9 cellular contexts compared by ENCODE assay signal in the genomic region with DNA sequence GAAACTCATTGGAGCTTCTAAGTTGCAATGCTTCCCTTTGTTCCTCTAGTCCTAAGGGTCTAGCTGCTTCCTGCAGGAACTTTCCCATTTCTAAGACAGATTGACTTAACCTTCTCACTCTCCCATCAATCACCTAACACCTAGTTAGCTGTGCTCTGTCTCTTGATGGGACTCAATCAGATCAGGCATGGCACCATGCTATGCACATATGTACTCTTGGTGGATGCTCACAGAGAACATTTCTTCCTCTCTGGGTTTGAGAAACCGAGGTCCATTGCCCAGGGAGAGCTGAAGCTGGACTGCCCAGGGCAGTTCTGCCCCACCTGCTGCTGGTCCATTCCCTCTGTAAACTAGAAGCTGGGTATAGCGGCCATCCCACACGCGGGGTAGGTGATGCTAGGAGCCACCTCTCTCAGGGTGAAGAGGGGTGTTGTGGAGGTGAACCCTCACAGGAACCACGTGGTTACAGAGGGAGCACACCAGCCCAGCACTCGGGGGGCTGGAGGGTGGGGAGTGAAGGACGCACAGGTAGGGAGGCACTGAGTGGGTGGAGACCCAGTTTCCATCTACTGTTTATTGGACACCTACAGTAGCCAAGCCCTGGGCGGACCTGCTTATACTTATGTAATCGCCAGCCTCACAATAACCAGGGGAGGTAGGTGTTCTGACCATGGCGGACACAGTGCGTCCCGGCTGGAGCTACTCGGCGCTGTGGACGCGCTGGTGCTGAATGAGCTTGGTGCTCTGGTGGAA. TPM values are rescaled to one million over a fixed set of nuclear protein-coding genes. Genes with fewer than 3 reads are reported as not detected.
A peak's percentile ranks its signal among the peaks of the same experiment; 100 is the strongest.
DNase-seq lines count a peak whose midpoint lies in the region; ATAC-seq and TF ChIP-seq lines count a peak whose summit lies in the region.
"Had no signal": no experiment of that assay in that cellular context is flagged by ENCODE, and none has a peak within 500 bp of the region (broad histone marks: within the 10 kb centered on the region; RNA-seq: fewer than 3 reads in every experiment).

No MANE protein-coding gene starts in this region.

- CTCF ChIA-PET in naive thymus-derived CD4-positive, alpha-beta T cell (lab: Charles Lee), result interaction anchor here (0.9 to 1.5 kb wide), 4 partner anchors 10 to 48 kb away, joined by 3 to 5 read pairs (median 4); a partner anchor contains a TSS

- H3K9me3 ChIP-seq in naive thymus-derived CD4-positive, alpha-beta T cell (ENCODE audit: control insufficient read depth in 2 of 3, low read length in 3 of 3), result no peaks in the 10 kb centered on the region

- peak overlapping the region; percentile 58 to 99 (median 94) for H3K4me3 Mint-ChIP-seq in naive thymus-derived CD4-positive, alpha-beta T cell

- TF ChIP-seq CTCF in 22Rv1 (IDR thresholded peaks at IDR 0.05), result no peak

- H3K27ac ChIP-seq in 22Rv1, result peak overlapping the region; percentile 99
- H3K27ac ChIP-seq in naive thymus-derived CD4-positive, alpha-beta T cell (ENCODE audit: low read depth, low read length), result peak overlapping the region; percentile 54
- H3K27ac ChIP-seq: WERI-Rb-1 had no signal

- peaks cover 0 to 1% (median 0%) of the 10 kb centered on the region in 11 donors for H3K9me3 Mint-ChIP-seq in naive thymus-derived CD4-positive, alpha-beta T cell

- POLR2A ChIA-PET in naive thymus-derived CD4-positive, alpha-beta T cell (lab: Charles Lee), result interaction anchor here (0.7 to 5.1 kb wide), 13 partner anchors 8 to 811 kb away, joined by 3 to 40 read pairs (median 7); a partner anchor contains a TSS

- H3K4me3 ChIP-seq in naive thymus-derived CD4-positive, alpha-beta T cell (ENCODE audit: low read length), result peak overlapping the region; percentile 69

- peaks cover 0 to 2% (median under 1%) of the 10 kb centered on the region in 3 experiments for H3K36me3 ChIP-seq in naive thymus-derived CD4-positive, alpha-beta T cell (ENCODE audit: control insufficient read depth in 2 of 3, insufficient read depth in 3 of 3, low read length in 3 of 3)

- ATAC-seq in naive thymus-derived CD4-positive, alpha-beta T cell, result no peak
- ATAC-seq in GM21390 (IDR thresholded peaks at IDR 0.05; ENCODE audit: unreplicated experiment), result no peak
- no peak for ATAC-seq in GM21619 (IDR thresholded peaks at IDR 0.05; ENCODE audit: unreplicated experiment)

- peak overlapping the region; percentile 59 to 95 (median 66) for H3K27ac Mint-ChIP-seq in naive thymus-derived CD4-positive, alpha-beta T cell

- DNase-seq in HuH-7.5 (ENCODE audit: low spot score) (peak; percentile 22), cerebellum (ENCODE audit: low spot score) (peak; percentile 41), NCI-H2081 treated with DMSO at 0.1 percent for 48 hours (lab: John Stamatoyannopoulos, UW) (no peak), cerebellar nuclear complex (lab: John Stamatoyannopoulos, UW) (no peak)
- no peak for DNase-seq in naive thymus-derived CD4-positive, alpha-beta T cell
- DNase-seq: WERI-Rb-1 had no signal

- H3K36me3 Mint-ChIP-seq in naive thymus-derived CD4-positive, alpha-beta T cell, result peaks cover 0 to 29% (median under 1%) of the 10 kb centered on the region in 5 donors

- intact Hi-C loops in naive thymus-derived CD4-positive, alpha-beta T cell (cut with micrococcal nuclease), result no loop called here

- peaks cover 9 to 71% (median 62%) of the 10 kb centered on the region in 7 donors for H3K4me1 Mint-ChIP-seq in naive thymus-derived CD4-positive, alpha-beta T cell

- no peaks in the 10 kb centered on the region for H3K27me3 ChIP-seq in naive thymus-derived CD4-positive, alpha-beta T cell (ENCODE audit: control insufficient read depth in 2 of 2, insufficient read depth in 2 of 2, low read length in 2 of 2)

- H3K4me1 ChIP-seq in naive thymus-derived CD4-positive, alpha-beta T cell (ENCODE audit: control insufficient read depth in 2 of 2, insufficient read depth in 2 of 2, low read length in 2 of 2), result peaks cover 38 to 49% of the 10 kb centered on the region in 2 donors

- H3K27me3 Mint-ChIP-seq in naive thymus-derived CD4-positive, alpha-beta T cell, result peaks cover 0 to 4% (median 0%) of the 10 kb centered on the region in 5 donors

RNA-seq across cellular contexts. Expression of a gene that starts 3.1 kb away (rescaled TPM):
- 36.0 TPM for total RNA-seq in cerebellum
- 10 to 100 TPM; 37.1 to 92.1 (median 55.8) TPM for total RNA-seq in naive thymus-derived CD4-positive, alpha-beta T cell
- 1 to 10 TPM; 7.5 to 7.8 TPM for polyA plus RNA-seq in naive thymus-derived CD4-positive, alpha-beta T cell

RNA-seq across cellular contexts. Expression of a gene that starts 6.6 kb away (rescaled TPM):
- 31.8 TPM for total RNA-seq in cerebellum
- total RNA-seq in naive thymus-derived CD4-positive, alpha-beta T cell, result 100 to 1,000 TPM in 1 of 5 experiments, 10 to 100 TPM in 4; 64.3 to 131 (median 71.2) TPM
- polyA plus RNA-seq in naive thymus-derived CD4-positive, alpha-beta T cell, result 100 to 1,000 TPM; 167 to 193 TPM

RNA-seq across cellular contexts. Expression of a gene that starts 11.6 kb away (rescaled TPM):
- total RNA-seq in cerebellum, result 20.5 TPM
- total RNA-seq in naive thymus-derived CD4-positive, alpha-beta T cell, result 10 to 100 TPM; 35.0 to 51.8 (median 44.9) TPM
- 10 to 100 TPM in 1 of 2 donors, 1 to 10 TPM in 1; 9.9 to 18.6 TPM for polyA plus RNA-seq in naive thymus-derived CD4-positive, alpha-beta T cell

RNA-seq across cellular contexts. Expression of a gene that starts 17.7 kb away (rescaled TPM):
- 207 TPM for total RNA-seq in cerebellum
- total RNA-seq in naive thymus-derived CD4-positive, alpha-beta T cell, result 100 to 1,000 TPM; 396 to 564 (median 435) TPM
- 10 to 100 TPM; 55.3 to 88.8 TPM for polyA plus RNA-seq in naive thymus-derived CD4-positive, alpha-beta T cell

RNA-seq across cellular contexts. Expression of a gene that starts 41.9 kb away (rescaled TPM):
- total RNA-seq in cerebellum, result 7.5 TPM
- total RNA-seq in naive thymus-derived CD4-positive, alpha-beta T cell, result 10 to 100 TPM in 3 of 5 experiments, 1 to 10 TPM in 2; 9.8 to 19.2 (median 17.0) TPM
- 1 to 10 TPM; 5.1 to 6.5 TPM for polyA plus RNA-seq in naive thymus-derived CD4-positive, alpha-beta T cell

Comparison
In these comparisons a context has a peak if more than half of its experiments do, and no peak if none do; other contexts are left out.
1. DNase-seq: peak in HuH-7.5 (single experiment) and cerebellum (single experiment); none in naive thymus-derived CD4-positive, alpha-beta T cell (0 of 9), NCI-H2081 treated with DMSO at 0.1 percent for 48 hours (single experiment) and cerebellar nuclear complex (0 of 2).